1 cellular context compared by ENCODE assay signal in the genomic region with DNA sequence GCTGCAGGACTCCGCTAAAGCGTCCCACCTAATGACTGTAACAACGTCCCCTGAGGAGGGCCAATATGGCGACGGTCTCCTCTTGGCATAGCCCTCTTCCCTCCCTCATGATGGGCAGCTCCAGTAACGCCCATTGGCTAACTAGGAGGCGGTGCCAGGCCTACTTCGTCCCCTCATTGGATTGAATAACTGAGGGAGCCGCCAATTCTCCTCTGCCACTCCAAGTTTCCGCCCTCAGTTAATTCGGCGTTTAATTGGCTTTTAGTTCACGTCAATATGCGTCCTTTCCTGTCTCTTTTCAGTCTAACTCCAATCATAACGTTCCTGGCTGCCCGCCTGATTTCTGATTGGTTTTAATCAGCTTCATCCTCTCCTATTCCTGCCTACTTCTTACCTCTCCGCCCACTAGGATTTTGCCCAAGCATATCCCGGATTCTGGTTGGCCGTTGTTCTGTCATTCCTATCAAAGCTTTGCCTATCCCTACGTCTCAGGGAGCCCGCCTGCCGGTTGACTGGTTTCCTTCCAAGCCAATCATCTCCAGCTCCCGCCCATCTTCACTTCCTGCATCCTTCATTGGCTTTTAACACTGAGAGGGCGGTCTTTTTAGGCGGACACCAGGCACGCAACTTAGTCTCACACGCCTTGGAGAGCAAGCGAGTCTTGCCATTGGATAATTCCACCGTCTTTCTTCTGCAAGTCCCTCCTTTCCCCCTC.
TF ChIP-seq lines count a peak whose summit lies in the region.

No MANE protein-coding gene starts in this region.

TF ChIP-seq in K562, 482 proteins besides CTCF, POLR2A, EP300 and RAD21 (continued from another document and continues in another):
- no peak; the same call in 1 of the 2 replicates for TF ChIP-seq CAMTA2 (CRISPR knock-in tag; conservative IDR thresholded peaks at IDR 0.05)
- TF ChIP-seq, protein P1, sequence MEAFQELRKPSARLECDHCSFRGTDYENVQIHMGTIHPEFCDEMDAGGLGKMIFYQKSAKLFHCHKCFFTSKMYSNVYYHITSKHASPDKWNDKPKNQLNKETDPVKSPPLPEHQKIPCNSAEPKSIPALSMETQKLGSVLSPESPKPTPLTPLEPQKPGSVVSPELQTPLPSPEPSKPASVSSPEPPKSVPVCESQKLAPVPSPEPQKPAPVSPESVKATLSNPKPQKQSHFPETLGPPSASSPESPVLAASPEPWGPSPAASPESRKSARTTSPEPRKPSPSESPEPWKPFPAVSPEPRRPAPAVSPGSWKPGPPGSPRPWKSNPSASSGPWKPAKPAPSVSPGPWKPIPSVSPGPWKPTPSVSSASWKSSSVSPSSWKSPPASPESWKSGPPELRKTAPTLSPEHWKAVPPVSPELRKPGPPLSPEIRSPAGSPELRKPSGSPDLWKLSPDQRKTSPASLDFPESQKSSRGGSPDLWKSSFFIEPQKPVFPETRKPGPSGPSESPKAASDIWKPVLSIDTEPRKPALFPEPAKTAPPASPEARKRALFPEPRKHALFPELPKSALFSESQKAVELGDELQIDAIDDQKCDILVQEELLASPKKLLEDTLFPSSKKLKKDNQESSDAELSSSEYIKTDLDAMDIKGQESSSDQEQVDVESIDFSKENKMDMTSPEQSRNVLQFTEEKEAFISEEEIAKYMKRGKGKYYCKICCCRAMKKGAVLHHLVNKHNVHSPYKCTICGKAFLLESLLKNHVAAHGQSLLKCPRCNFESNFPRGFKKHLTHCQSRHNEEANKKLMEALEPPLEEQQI (IDR thresholded peaks at IDR 0.05) = no peak
- peak; percentile 77; the same call in 1 of the 2 replicates for TF ChIP-seq HNRNPL (IDR thresholded peaks at IDR 0.05; ENCODE audit: low read depth, low read length)
- TF ChIP-seq SLC30A9 (CRISPR knock-in tag; IDR thresholded peaks at IDR 0.05) = no peak
- TF ChIP-seq, protein P2, sequence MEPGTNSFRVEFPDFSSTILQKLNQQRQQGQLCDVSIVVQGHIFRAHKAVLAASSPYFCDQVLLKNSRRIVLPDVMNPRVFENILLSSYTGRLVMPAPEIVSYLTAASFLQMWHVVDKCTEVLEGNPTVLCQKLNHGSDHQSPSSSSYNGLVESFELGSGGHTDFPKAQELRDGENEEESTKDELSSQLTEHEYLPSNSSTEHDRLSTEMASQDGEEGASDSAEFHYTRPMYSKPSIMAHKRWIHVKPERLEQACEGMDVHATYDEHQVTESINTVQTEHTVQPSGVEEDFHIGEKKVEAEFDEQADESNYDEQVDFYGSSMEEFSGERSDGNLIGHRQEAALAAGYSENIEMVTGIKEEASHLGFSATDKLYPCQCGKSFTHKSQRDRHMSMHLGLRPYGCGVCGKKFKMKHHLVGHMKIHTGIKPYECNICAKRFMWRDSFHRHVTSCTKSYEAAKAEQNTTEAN (CRISPR knock-in tag; IDR thresholded peaks at IDR 0.05) = no peak
- peak; percentile 12 for TF ChIP-seq EGR1 (conservative IDR thresholded peaks at IDR 0.05)
- no peak for TF ChIP-seq ZNF444 (CRISPR knock-in tag; IDR thresholded peaks at IDR 0.05)
- TF ChIP-seq, protein P3, sequence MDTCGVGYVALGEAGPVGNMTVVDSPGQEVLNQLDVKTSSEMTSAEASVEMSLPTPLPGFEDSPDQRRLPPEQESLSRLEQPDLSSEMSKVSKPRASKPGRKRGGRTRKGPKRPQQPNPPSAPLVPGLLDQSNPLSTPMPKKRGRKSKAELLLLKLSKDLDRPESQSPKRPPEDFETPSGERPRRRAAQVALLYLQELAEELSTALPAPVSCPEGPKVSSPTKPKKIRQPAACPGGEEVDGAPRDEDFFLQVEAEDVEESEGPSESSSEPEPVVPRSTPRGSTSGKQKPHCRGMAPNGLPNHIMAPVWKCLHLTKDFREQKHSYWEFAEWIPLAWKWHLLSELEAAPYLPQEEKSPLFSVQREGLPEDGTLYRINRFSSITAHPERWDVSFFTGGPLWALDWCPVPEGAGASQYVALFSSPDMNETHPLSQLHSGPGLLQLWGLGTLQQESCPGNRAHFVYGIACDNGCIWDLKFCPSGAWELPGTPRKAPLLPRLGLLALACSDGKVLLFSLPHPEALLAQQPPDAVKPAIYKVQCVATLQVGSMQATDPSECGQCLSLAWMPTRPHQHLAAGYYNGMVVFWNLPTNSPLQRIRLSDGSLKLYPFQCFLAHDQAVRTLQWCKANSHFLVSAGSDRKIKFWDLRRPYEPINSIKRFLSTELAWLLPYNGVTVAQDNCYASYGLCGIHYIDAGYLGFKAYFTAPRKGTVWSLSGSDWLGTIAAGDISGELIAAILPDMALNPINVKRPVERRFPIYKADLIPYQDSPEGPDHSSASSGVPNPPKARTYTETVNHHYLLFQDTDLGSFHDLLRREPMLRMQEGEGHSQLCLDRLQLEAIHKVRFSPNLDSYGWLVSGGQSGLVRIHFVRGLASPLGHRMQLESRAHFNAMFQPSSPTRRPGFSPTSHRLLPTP (IDR thresholded peaks at IDR 0.05; ENCODE audit: borderline replicate concordance, extremely low read depth, insufficient read length) = no peak
- TF ChIP-seq EP400 (IDR thresholded peaks at IDR 0.05) = peak; percentile 86
- no peak for TF ChIP-seq KDM2B (CRISPR knock-in tag; IDR thresholded peaks at IDR 0.05)
- TF ChIP-seq ZNF23 (CRISPR knock-in tag; IDR thresholded peaks at IDR 0.05) = no peak
- TF ChIP-seq, protein P4, sequence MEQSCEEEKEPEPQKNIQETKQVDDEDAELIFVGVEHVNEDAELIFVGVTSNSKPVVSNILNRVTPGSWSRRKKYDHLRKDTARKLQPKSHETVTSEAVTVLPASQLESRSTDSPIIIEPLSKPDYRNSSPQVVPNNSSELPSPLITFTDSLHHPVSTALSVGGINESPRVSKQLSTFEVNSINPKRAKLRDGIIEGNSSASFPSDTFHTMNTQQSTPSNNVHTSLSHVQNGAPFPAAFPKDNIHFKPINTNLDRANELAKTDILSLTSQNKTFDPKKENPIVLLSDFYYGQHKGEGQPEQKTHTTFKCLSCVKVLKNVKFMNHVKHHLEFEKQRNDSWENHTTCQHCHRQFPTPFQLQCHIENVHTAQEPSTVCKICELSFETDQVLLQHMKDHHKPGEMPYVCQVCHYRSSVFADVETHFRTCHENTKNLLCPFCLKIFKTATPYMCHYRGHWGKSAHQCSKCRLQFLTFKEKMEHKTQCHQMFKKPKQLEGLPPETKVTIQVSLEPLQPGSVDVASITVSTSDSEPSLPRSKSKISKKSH (CRISPR knock-in tag; IDR thresholded peaks at IDR 0.05) = no peak
- TF ChIP-seq, protein P5, sequence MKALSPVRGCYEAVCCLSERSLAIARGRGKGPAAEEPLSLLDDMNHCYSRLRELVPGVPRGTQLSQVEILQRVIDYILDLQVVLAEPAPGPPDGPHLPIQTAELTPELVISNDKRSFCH (CRISPR knock-in tag; IDR thresholded peaks at IDR 0.05) = no peak
- TF ChIP-seq, protein P5 (tag; IDR thresholded peaks at IDR 0.05) = no peak
- TF ChIP-seq CTBP1 (IDR thresholded peaks at IDR 0.05; ENCODE audit: borderline replicate concordance) = no peak
- TF ChIP-seq, protein P6, sequence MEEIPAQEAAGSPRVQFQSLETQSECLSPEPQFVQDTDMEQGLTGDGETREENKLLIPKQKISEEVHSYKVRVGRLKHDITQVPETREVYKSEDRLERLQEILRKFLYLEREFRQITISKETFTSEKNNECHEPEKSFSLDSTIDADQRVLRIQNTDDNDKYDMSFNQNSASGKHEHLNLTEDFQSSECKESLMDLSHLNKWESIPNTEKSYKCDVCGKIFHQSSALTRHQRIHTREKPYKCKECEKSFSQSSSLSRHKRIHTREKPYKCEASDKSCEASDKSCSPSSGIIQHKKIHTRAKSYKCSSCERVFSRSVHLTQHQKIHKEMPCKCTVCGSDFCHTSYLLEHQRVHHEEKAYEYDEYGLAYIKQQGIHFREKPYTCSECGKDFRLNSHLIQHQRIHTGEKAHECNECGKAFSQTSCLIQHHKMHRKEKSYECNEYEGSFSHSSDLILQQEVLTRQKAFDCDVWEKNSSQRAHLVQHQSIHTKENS (CRISPR knock-in tag; IDR thresholded peaks at IDR 0.05) = no peak
- no peak for TF ChIP-seq ZNF316 (IDR thresholded peaks at IDR 0.05)
- TF ChIP-seq, protein P7, sequence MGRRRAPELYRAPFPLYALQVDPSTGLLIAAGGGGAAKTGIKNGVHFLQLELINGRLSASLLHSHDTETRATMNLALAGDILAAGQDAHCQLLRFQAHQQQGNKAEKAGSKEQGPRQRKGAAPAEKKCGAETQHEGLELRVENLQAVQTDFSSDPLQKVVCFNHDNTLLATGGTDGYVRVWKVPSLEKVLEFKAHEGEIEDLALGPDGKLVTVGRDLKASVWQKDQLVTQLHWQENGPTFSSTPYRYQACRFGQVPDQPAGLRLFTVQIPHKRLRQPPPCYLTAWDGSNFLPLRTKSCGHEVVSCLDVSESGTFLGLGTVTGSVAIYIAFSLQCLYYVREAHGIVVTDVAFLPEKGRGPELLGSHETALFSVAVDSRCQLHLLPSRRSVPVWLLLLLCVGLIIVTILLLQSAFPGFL (CRISPR knock-in tag; IDR thresholded peaks at IDR 0.05) = no peak
- TF ChIP-seq HNRNPUL1 (IDR thresholded peaks at IDR 0.05; ENCODE audit: low read length) = no peak
- no peak for TF ChIP-seq SMARCE1 (IDR thresholded peaks at IDR 0.05)
- no peak for TF ChIP-seq CBFA2T3 (IDR thresholded peaks at IDR 0.05)
- no peak for TF ChIP-seq PHTF2 (CRISPR knock-in tag; IDR thresholded peaks at IDR 0.05)
- TF ChIP-seq LEF1 (IDR thresholded peaks at IDR 0.05) = 0 out of 2 replicates have a peak, but pooled peaks have one; percentile 53
- TF ChIP-seq ZNF764 (CRISPR knock-in tag; IDR thresholded peaks at IDR 0.05; ENCODE audit: low read depth) = no peak
- TF ChIP-seq, protein P8, sequence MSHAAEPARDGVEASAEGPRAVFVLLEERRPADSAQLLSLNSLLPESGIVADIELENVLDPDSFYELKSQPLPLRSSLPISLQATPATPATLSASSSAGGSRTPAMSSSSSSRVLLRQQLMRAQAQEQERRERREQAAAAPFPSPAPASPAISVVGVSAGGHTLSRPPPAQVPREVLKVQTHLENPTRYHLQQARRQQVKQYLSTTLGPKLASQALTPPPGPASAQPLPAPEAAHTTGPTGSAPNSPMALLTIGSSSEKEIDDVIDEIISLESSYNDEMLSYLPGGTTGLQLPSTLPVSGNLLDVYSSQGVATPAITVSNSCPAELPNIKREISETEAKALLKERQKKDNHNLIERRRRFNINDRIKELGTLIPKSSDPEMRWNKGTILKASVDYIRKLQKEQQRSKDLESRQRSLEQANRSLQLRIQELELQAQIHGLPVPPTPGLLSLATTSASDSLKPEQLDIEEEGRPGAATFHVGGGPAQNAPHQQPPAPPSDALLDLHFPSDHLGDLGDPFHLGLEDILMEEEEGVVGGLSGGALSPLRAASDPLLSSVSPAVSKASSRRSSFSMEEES (CRISPR knock-in tag; IDR thresholded peaks at IDR 0.05) = no peak
- TF ChIP-seq, protein P9, sequence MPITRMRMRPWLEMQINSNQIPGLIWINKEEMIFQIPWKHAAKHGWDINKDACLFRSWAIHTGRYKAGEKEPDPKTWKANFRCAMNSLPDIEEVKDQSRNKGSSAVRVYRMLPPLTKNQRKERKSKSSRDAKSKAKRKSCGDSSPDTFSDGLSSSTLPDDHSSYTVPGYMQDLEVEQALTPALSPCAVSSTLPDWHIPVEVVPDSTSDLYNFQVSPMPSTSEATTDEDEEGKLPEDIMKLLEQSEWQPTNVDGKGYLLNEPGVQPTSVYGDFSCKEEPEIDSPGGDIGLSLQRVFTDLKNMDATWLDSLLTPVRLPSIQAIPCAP (CRISPR knock-in tag; IDR thresholded peaks at IDR 0.05; ENCODE audit: borderline replicate concordance) = no peak
- TF ChIP-seq MCM5 (IDR thresholded peaks at IDR 0.05; ENCODE audit: low read depth) = no peak
- TF ChIP-seq ZBTB1 (CRISPR knock-in tag; IDR thresholded peaks at IDR 0.05; ENCODE audit: borderline replicate concordance, low read depth) = no peak
- TF ChIP-seq, protein P10, sequence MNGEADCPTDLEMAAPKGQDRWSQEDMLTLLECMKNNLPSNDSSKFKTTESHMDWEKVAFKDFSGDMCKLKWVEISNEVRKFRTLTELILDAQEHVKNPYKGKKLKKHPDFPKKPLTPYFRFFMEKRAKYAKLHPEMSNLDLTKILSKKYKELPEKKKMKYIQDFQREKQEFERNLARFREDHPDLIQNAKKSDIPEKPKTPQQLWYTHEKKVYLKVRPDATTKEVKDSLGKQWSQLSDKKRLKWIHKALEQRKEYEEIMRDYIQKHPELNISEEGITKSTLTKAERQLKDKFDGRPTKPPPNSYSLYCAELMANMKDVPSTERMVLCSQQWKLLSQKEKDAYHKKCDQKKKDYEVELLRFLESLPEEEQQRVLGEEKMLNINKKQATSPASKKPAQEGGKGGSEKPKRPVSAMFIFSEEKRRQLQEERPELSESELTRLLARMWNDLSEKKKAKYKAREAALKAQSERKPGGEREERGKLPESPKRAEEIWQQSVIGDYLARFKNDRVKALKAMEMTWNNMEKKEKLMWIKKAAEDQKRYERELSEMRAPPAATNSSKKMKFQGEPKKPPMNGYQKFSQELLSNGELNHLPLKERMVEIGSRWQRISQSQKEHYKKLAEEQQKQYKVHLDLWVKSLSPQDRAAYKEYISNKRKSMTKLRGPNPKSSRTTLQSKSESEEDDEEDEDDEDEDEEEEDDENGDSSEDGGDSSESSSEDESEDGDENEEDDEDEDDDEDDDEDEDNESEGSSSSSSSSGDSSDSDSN (IDR thresholded peaks at IDR 0.05; ENCODE audit: borderline replicate concordance in 1 of 2, low read depth in 2 of 2, low read length in 2 of 2) = no peak
- no peak for TF ChIP-seq RBM34 (IDR thresholded peaks at IDR 0.05; ENCODE audit: borderline replicate concordance, insufficient read depth, low read length)
- TF ChIP-seq, protein P11, sequence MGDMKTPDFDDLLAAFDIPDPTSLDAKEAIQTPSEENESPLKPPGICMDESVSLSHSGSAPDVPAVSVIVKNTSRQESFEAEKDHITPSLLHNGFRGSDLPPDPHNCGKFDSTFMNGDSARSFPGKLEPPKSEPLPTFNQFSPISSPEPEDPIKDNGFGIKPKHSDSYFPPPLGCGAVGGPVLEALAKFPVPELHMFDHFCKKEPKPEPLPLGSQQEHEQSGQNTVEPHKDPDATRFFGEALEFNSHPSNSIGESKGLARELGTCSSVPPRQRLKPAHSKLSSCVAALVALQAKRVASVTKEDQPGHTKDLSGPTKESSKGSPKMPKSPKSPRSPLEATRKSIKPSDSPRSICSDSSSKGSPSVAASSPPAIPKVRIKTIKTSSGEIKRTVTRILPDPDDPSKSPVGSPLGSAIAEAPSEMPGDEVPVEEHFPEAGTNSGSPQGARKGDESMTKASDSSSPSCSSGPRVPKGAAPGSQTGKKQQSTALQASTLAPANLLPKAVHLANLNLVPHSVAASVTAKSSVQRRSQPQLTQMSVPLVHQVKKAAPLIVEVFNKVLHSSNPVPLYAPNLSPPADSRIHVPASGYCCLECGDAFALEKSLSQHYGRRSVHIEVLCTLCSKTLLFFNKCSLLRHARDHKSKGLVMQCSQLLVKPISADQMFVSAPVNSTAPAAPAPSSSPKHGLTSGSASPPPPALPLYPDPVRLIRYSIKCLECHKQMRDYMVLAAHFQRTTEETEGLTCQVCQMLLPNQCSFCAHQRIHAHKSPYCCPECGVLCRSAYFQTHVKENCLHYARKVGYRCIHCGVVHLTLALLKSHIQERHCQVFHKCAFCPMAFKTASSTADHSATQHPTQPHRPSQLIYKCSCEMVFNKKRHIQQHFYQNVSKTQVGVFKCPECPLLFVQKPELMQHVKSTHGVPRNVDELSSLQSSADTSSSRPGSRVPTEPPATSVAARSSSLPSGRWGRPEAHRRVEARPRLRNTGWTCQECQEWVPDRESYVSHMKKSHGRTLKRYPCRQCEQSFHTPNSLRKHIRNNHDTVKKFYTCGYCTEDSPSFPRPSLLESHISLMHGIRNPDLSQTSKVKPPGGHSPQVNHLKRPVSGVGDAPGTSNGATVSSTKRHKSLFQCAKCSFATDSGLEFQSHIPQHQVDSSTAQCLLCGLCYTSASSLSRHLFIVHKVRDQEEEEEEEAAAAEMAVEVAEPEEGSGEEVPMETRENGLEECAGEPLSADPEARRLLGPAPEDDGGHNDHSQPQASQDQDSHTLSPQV (IDR thresholded peaks at IDR 0.05) = no peak
- no peak for TF ChIP-seq MTF1 (CRISPR knock-in tag; IDR thresholded peaks at IDR 0.05; ENCODE audit: borderline replicate concordance)
- no peak for TF ChIP-seq SMAD2 (IDR thresholded peaks at IDR 0.05; ENCODE audit: low read depth, low read length)
- no peak for TF ChIP-seq FOXP1 (CRISPR knock-in tag; IDR thresholded peaks at IDR 0.05)
- no peak for TF ChIP-seq OTX1 (CRISPR knock-in tag; IDR thresholded peaks at IDR 0.05)
